9 cellular contexts compared by ENCODE assay signal in the genomic region with DNA sequence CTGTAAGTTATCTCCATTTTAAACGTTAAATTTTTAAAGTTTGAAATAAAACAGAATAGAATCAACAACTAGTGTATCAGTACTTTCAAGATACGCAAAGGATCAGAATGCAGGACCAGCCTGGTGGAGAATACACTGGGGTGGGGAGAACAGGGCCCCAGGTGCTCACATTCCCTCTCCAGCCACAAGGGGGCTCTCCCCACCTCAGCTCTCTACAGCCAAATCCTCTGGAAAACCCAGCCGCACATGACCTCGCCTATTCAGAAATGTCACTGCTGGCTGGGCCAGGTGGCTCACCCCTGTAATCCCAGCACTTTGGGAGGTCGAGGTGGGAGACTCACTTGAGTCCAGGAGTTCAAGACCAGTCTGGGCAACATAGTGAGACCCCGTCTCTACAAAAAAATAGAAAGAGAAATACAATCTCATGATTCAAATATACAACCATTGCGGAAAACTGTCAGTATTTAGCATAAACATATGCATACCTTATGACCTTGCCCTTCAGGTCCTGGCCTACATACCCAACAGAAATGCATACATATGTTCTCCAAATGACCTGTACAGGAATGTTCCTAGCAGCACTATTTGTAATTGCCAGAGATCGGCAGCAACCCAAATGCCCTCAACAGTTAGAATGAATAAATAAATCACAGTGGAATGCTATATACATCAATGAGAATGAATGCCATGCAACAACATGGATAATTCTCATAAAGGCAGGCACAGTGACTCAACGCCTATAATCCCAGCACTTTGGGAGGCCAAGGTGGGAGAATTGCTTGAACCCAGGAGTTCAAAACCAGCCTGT. TPM values are rescaled to one million over a fixed set of nuclear protein-coding genes. Genes with fewer than 3 reads are reported as not detected.
A peak's percentile ranks its signal among the peaks of the same experiment; 100 is the strongest.
DNase-seq lines count a peak whose midpoint lies in the region; ATAC-seq and TF ChIP-seq lines count a peak whose summit lies in the region.
"Had no signal": no experiment of that assay in that cellular context is flagged by ENCODE, and none has a peak within 500 bp of the region (broad histone marks: within the 10 kb centered on the region; RNA-seq: fewer than 3 reads in every experiment).

No MANE protein-coding gene starts in this region.

- H3K27me3 ChIP-seq in fibroblast of lung (ENCODE audit: control insufficient read depth, insufficient read depth, low read length): no peaks in the 10 kb centered on the region
- H3K27me3 ChIP-seq in parathyroid adenoma (ENCODE audit: control insufficient read depth, insufficient read depth, low read length): no peaks in the 10 kb centered on the region
- no peaks in the 10 kb centered on the region for H3K27me3 ChIP-seq in uterus

- H3K36me3 ChIP-seq in fibroblast of lung (ENCODE audit: control insufficient read depth, insufficient read depth, low read length): no peaks in the 10 kb centered on the region
- no peaks in the 10 kb centered on the region for H3K36me3 ChIP-seq in parathyroid adenoma (ENCODE audit: control insufficient read depth, insufficient read depth, low read length)
- H3K36me3 ChIP-seq in uterus: no peaks in the 10 kb centered on the region

- H3K9me3 ChIP-seq in fibroblast of lung (ENCODE audit: control insufficient read depth, insufficient read depth, low read depth, low read length) (no peaks in the 10 kb centered on the region), parathyroid adenoma (ENCODE audit: control insufficient read depth, low read length) (no peaks in the 10 kb centered on the region), uterus (no peaks in the 10 kb centered on the region)

- TF ChIP-seq CTCF in fibroblast of lung (conservative IDR thresholded peaks at IDR 0.05 in 1 of 2, IDR thresholded peaks at IDR 0.05 in 1 of 2; ENCODE audit: low read depth in 1 of 2, low read length in 2 of 2) (peak; percentile 75 to 85), parathyroid adenoma (IDR thresholded peaks at IDR 0.05) (peak; percentile 63), uterus (IDR thresholded peaks at IDR 0.05) (peak; percentile 39 to 50 (median 44))

- DNase-seq in COR-L47 (lab: John Stamatoyannopoulos, UW) (peak; percentile 29), OCI-M1 (lab: John Stamatoyannopoulos, UW) (peak; percentile 68), activated T-cell treated with anti-CD3 and anti-CD28 coated beads for 48 hours (ENCODE audit: low read depth) (peak; percentile 52), fibroblast of lung (ENCODE audit: low read depth in 2 of 2) (peak; percentile 38 to 51), uterus (peak; percentile 22 to 34)

- H3K4me3 ChIP-seq in fibroblast of lung (replicated peaks in 1 of 4; ENCODE audit: control extremely low read depth in 1 of 4, insufficient read depth in 1 of 4, low read depth in 3 of 4, low read length in 4 of 4) (no peak overlapping the region), parathyroid adenoma (ENCODE audit: low read depth, low read length) (no peak overlapping the region), uterus (no peak overlapping the region)

- intact Hi-C loops in uterus (cut with DNase I; ENCODE audit: low total_unique reads): no loop called here

- H2AFZ ChIP-seq in fibroblast of lung (ENCODE audit: low read length): no peak overlapping the region
- no peak overlapping the region for H2AFZ ChIP-seq in parathyroid adenoma

- H4K20me1 ChIP-seq in fibroblast of lung (ENCODE audit: control insufficient read depth, extremely low read depth, insufficient read depth, low read length): no peaks in the 10 kb centered on the region

- ATAC-seq in HG03442 (IDR thresholded peaks at IDR 0.05; ENCODE audit: unreplicated experiment) (peak; percentile 53), HG03108 (IDR thresholded peaks at IDR 0.05; ENCODE audit: unreplicated experiment) (no peak)

- H3K4me1 ChIP-seq in fibroblast of lung (ENCODE audit: control insufficient read depth, extremely low read depth, insufficient read depth, low read length) (no peaks in the 10 kb centered on the region), parathyroid adenoma (no peaks in the 10 kb centered on the region), uterus (no peaks in the 10 kb centered on the region)

- H3K9ac ChIP-seq in fibroblast of lung (ENCODE audit: insufficient read depth, low read length) (no peak overlapping the region), parathyroid adenoma (no peak overlapping the region)

- H3K79me2 ChIP-seq in fibroblast of lung (ENCODE audit: control insufficient read depth, insufficient read depth, low read length): no peaks in the 10 kb centered on the region
- no peaks in the 10 kb centered on the region for H3K79me2 ChIP-seq in parathyroid adenoma

- H3K27ac ChIP-seq in fibroblast of lung (ENCODE audit: insufficient read depth, low read length) (no peak overlapping the region), parathyroid adenoma (no peak overlapping the region), uterus (no peak overlapping the region)

- no peak overlapping the region for H3K4me2 ChIP-seq in fibroblast of lung (ENCODE audit: extremely low read depth, insufficient read depth, low read length)
- no peak overlapping the region for H3K4me2 ChIP-seq in parathyroid adenoma (ENCODE audit: low read length)

- TF ChIP-seq POLR2A in uterus (IDR thresholded peaks at IDR 0.05): no peak

RNA-seq across cellular contexts. Expression of a gene that starts 18.4 kb away (rescaled TPM):
- total RNA-seq in fibroblast of lung (not detected in 2 replicates), uterus (not detected)
- not detected in 2 replicates for polyA plus RNA-seq in fibroblast of lung
- not detected in 2 replicates for polyA plus RNA-seq in fibroblast of lung (2012)
- polyA minus RNA-seq in fibroblast of lung (ENCODE audit: low replicate concordance): not detected in 2 replicates
- total RNA-seq: urinary bladder had no signal
- polyA plus RNA-seq: urinary bladder had no signal

RNA-seq across cellular contexts. Expression of a gene that starts 32.3 kb away (rescaled TPM):
- total RNA-seq in fibroblast of lung (0.50 and 0.51 TPM in 2 replicates), uterus (1 to 10 TPM in 1 of 4 donors, under 1 TPM in 1, not detected in 2; 0.28 to 2.4 TPM)
- 0.35 and 1.4 TPM in 2 replicates for polyA plus RNA-seq in fibroblast of lung
- 0.38 and 1.9 TPM in 2 replicates for polyA plus RNA-seq in fibroblast of lung (2012)
- polyA minus RNA-seq in fibroblast of lung (ENCODE audit: low replicate concordance): 1.0 and 1.9 TPM in 2 replicates
